In genomic region chr4:123256006-123256405, GRCh38 we compare ENCODE assay signal across 1 cellular context.
TF ChIP-seq lines count a peak whose summit lies in the region.

No MANE protein-coding gene starts in this region.

TF ChIP-seq in WTC11, 78 proteins besides CTCF, POLR2A, EP300 and RAD21 (continued from another document):
- TF ChIP-seq FOXP4 (CRISPR knock-in tag; IDR thresholded peaks at IDR 0.05) (no peak), JUN (CRISPR knock-in tag; IDR thresholded peaks at IDR 0.05) (no peak), RORB (CRISPR knock-in tag; IDR thresholded peaks at IDR 0.05) (no peak), ERG (CRISPR knock-in tag; IDR thresholded peaks at IDR 0.05) (no peak), IRF1 (CRISPR knock-in tag; IDR thresholded peaks at IDR 0.05) (no peak), E2F5 (CRISPR knock-in tag; IDR thresholded peaks at IDR 0.05) (no peak)
TF ChIP-seq in WTC11: peak in this region for 0.
